Comparison of ENCODE assay signal across 35 cellular contexts in the genomic region with DNA sequence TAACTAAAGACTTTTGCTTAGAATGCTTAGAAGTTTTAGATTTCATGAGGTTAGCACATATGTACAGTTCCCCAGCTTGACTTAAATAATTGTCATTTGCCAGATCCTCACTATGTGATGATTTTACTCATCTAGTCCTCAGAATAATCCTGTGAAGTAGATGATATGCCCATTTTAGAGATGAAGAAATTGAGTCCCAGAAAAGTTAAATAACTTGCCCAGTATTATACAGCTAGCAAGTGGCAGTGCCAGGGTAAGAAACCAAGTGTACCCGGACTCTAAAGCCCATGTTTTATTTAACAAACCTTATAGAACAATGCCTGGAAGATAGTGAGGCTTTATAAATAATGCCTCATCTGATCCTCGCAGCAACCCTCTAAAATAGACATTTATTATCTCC. TPM values are rescaled to one million over a fixed set of nuclear protein-coding genes. Genes with fewer than 3 reads are reported as not detected.
"Had no signal": no experiment of that assay in that cellular context is flagged by ENCODE, and none has a peak within 500 bp of the region (broad histone marks: within the 10 kb centered on the region; RNA-seq: fewer than 3 reads in every experiment).

No MANE protein-coding gene starts in this region.

- H3K4me3 ChIP-seq: adrenal gland, ascending aorta, body of pancreas, breast epithelium, cardiac muscle cell had no signal

- FAIRE-seq: astrocyte, bronchial epithelial cell had no signal

- H3K9me3 ChIP-seq: adrenal gland, ascending aorta, body of pancreas, breast epithelium had no signal

- ATAC-seq: activated naive CD4-positive, alpha-beta T cell treated with anti-CD3 and anti-CD28 coated beads, Interleukin-2, amount 50 U/mL, for 72 hours; activated naive CD8-positive, alpha-beta T cell treated with anti-CD3 and anti-CD28 coated beads, Interleukin-2, amount 50 U/mL, for 24 hours; activated T-cell treated with anti-CD3 and anti-CD28 coated beads, Interleukin-2, amount 50 U/mL, for 4 hours; activated T-cell treated with anti-CD3 and anti-CD28 coated beads, Interleukin-2, amount 50 U/mL, for 72 hours; activated T-helper 17 cell treated with anti-CD3 and anti-CD28 coated beads, Interleukin-2, amount 50 U/mL, for 72 hours; body of pancreas had no signal

- H3K36me3 ChIP-seq: adrenal gland, ascending aorta, brain microvascular endothelial cell, breast epithelium, cardiac muscle cell had no signal

- H3K27me3 ChIP-seq: adrenal gland, ascending aorta, body of pancreas, brain microvascular endothelial cell, breast epithelium, cardiac muscle cell had no signal

- H3K4me1 ChIP-seq: adrenal gland, ascending aorta, body of pancreas, breast epithelium had no signal

- H3K27ac ChIP-seq: adrenal gland, ascending aorta, body of pancreas, brain microvascular endothelial cell, breast epithelium, cardiac muscle cell had no signal

- DNase-seq: activated effector memory CD4-positive, alpha-beta T cell treated with anti-CD3 and anti-CD28 coated beads, Interleukin-2, amount 50 U/mL, for 16 hours; activated effector memory CD4-positive, alpha-beta T cell treated with Interleukin-2 at 50 U/mL for 16 hours; activated gamma-delta T cell; activated gamma-delta T cell treated with Interleukin-2 at 50 U/mL for 16 hours; activated naive CD4-positive, alpha-beta T cell; activated naive CD4-positive, alpha-beta T cell treated with anti-CD3 and anti-CD28 coated beads for 36 hours; activated naive CD4-positive, alpha-beta T cell treated with anti-CD3 and anti-CD28 coated beads, Interleukin-2, amount 10 ng/mL, durations not matched to agents 7 days and 5 days; activated naive CD4-positive, alpha-beta T cell treated with anti-CD3 and anti-CD28 coated beads, Interleukin-2, amount 50 U/mL, for 16 hours; activated naive CD4-positive, alpha-beta T cell treated with Interleukin-2 at 50 U/mL for 16 hours; activated naive CD8-positive, alpha-beta T cell treated with anti-CD3 and anti-CD28 coated beads for 36 hours; activated naive CD8-positive, alpha-beta T cell treated with anti-CD3 and anti-CD28 coated beads, Interleukin-2, amount 10 ng/mL, durations not matched to agents 7 days and 5 days; activated naive CD8-positive, alpha-beta T cell treated with anti-CD3 and anti-CD28 coated beads, Interleukin-2, amount 50 U/mL, for 24 hours; activated T-cell treated with anti-CD3 and anti-CD28 coated beads, Interleukin-2, amount 50 U/mL, for 1 hour; activated T-cell treated with anti-CD3 and anti-CD28 coated beads, Interleukin-2, amount 50 U/mL, for 24 hours; activated T-cell treated with anti-CD3 and anti-CD28 coated beads, Interleukin-2, amount 50 U/mL, for 4 hours; activated T-cell treated with anti-CD3 and anti-CD28 coated beads, Interleukin-2, amount 50 U/mL, for 48 hours; activated T-cell treated with anti-CD3 and anti-CD28 coated beads, Interleukin-2, amount 50 U/mL, for 72 hours; adrenal gland; amniotic stem cell; amygdala; anterior cingulate cortex; aorta; body of pancreas; brain microvascular endothelial cell; caudate nucleus; central memory CD4-positive, alpha-beta T cell; cerebellar nuclear complex had no signal

RNA-seq across cellular contexts. Expression of gene SPDYA, which starts 28.3 kb away (rescaled TPM):
- polyA plus RNA-seq: adipose tissue had no signal

RNA-seq across cellular contexts. Expression of gene TRMT61B, which starts 31.1 kb away (rescaled TPM):
- total RNA-seq: ascending aorta had no signal
